In the genomic region with DNA sequence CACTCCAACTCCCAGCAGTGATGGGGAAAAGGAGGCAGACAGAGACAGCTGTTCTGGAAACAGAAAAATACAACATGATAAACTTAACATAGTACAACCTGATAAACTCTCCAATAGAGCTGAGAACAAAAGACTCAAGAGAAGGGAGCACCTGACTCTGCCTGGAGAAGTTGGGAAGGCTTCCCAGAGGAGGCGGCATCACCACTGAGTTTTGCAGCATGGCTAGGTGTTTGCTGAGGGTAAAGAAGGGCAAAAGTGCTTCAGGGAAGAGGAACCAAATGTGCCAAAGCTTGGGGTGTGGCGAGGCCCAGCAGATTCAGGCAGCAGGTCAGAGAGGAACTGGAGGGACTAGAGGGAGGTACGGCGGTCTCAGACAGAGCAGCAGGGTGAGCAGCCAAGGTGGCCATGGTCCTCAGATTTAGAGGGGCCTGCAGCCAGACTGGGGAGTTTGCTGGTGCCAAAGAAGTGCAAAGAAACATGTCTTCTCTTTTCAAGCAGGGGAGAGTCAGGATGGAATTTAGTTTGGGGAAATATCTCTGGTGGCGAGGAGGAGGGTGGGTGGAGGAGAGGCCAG, we compare ENCODE assay signal across 23 cellular contexts.
A peak's percentile ranks its signal among the peaks of the same experiment; 100 is the strongest.
DNase-seq lines count a peak whose midpoint lies in the region; ATAC-seq and TF ChIP-seq lines count a peak whose summit lies in the region.
"Had no signal": no experiment of that assay in that cellular context is flagged by ENCODE, and none has a peak within 500 bp of the region (broad histone marks: within the 10 kb centered on the region; RNA-seq: fewer than 3 reads in every experiment).

No MANE protein-coding gene starts in this region.

- H3K4me2 ChIP-seq in neuronal stem cell (ENCODE audit: insufficient read depth, low read length, poor library complexity, severe bottlenecking): no peak overlapping the region

- H3K9me3 ChIP-seq in esophagus squamous epithelium (no peaks in the 10 kb centered on the region), neuronal stem cell (replicated peaks in 1 of 2; ENCODE audit: control insufficient read depth in 2 of 2, insufficient read depth in 1 of 2, low read depth in 1 of 2, low read length in 2 of 2) (peaks cover 0 to 2% of the 10 kb centered on the region in 2 donors), tibial nerve (no peaks in the 10 kb centered on the region)
- H3K9me3 ChIP-seq: ovary had no signal

- no peaks in the 10 kb centered on the region for H3K27me3 ChIP-seq in esophagus squamous epithelium
- H3K27me3 ChIP-seq in neuronal stem cell (ENCODE audit: control insufficient read depth in 3 of 3, insufficient read depth in 3 of 3, low read depth in 1 of 3, low read length in 3 of 3): no peaks in the 10 kb centered on the region
- no peaks in the 10 kb centered on the region for H3K27me3 ChIP-seq in tibial nerve
- H3K27me3 ChIP-seq: ovary had no signal

- ATAC-seq in GM21390 (IDR thresholded peaks at IDR 0.05; ENCODE audit: unreplicated experiment): no peak
- ATAC-seq in HG03097 (IDR thresholded peaks at IDR 0.05; ENCODE audit: low FRiP score, unreplicated experiment): no peak
- ATAC-seq: activated CD8-positive, alpha-beta memory T cell treated with anti-CD3 and anti-CD28 coated beads, Interleukin-2, amount 10 ng/mL, durations not matched to agents 7 days and 5 days had no signal

- no peak overlapping the region for H3K23ac ChIP-seq in neuronal stem cell (ENCODE audit: low read depth, low read length, poor library complexity)

- H3K36me3 ChIP-seq in esophagus squamous epithelium (peaks cover 0 to 52% (median 0%) of the 10 kb centered on the region in 3 donors), neuronal stem cell (replicated peaks in 1 of 2; ENCODE audit: control insufficient read depth in 2 of 2, insufficient read depth in 2 of 2, low read length in 2 of 2) (peaks cover 2 to 14% of the 10 kb centered on the region in 2 donors), tibial nerve (no peaks in the 10 kb centered on the region)
- H3K36me3 ChIP-seq: ovary had no signal

- no peak overlapping the region for H2BK5ac ChIP-seq in neuronal stem cell (ENCODE audit: low read length)

- no peak overlapping the region for H4K91ac ChIP-seq in neuronal stem cell (ENCODE audit: low read depth, low read length, poor library complexity)

- DNase-seq in SKM-1 treated with dmso at 0.1 percent for 144 hours (lab: John Stamatoyannopoulos, UW; ENCODE audit: unreplicated experiment) (peak; percentile 11), SKM-1 (lab: John Stamatoyannopoulos, UW; ENCODE audit: unreplicated experiment) (no peak), esophagus squamous epithelium (lab: John Stamatoyannopoulos, UW) (no peak), neuronal stem cell (ENCODE audit: low spot score) (no peak), tibial nerve (ENCODE audit: low spot score in 2 of 2) (no peak), NCI-H774 (lab: John Stamatoyannopoulos, UW) (no peak)
- DNase-seq: activated CD4-positive, alpha-beta T cell treated with anti-CD3 and anti-CD28 coated beads, Interleukin-2, amount 10 ng/mL, durations not matched to agents 24 days and 14 days; activated CD8-positive, alpha-beta memory T cell treated with anti-CD3 and anti-CD28 coated beads, Interleukin-2, amount 10 ng/mL, durations not matched to agents 7 days and 5 days; anterior cingulate cortex; DMS53; foreskin melanocyte; GF-D8; HFFc6; Kasumi-1; mammary epithelial cell; NCI-H1092 treated with DMSO at 0.1 percent for 48 hours; NCI-H1930; NCI-H226; NCI-H748 treated with DMSO at 0.1 percent for 48 hours; ovary; SIG-M5 had no signal

- TF ChIP-seq POLR2A in esophagus squamous epithelium (IDR thresholded peaks at IDR 0.05) (no peak), tibial nerve (IDR thresholded peaks at IDR 0.05) (no peak)

- no peak overlapping the region for H2BK15ac ChIP-seq in neuronal stem cell (ENCODE audit: low read length)

- intact Hi-C loops in esophagus squamous epithelium (cut with DNase I): no loop called here

- no peak overlapping the region for H2BK12ac ChIP-seq in neuronal stem cell (ENCODE audit: low read length)

- no peak overlapping the region for H3K9ac ChIP-seq in neuronal stem cell (ENCODE audit: low read depth, low read length, poor library complexity)

- no peak overlapping the region for H2BK120ac ChIP-seq in neuronal stem cell (ENCODE audit: low read depth, low read length)

- no peak overlapping the region for H3K4ac ChIP-seq in neuronal stem cell (ENCODE audit: low read length)

- peak overlapping the region; percentile 13 for H3K18ac ChIP-seq in neuronal stem cell (ENCODE audit: low read length)

- H3K4me3 ChIP-seq in esophagus squamous epithelium (no peak overlapping the region), neuronal stem cell (ENCODE audit: low read length in 2 of 2) (no peak overlapping the region), tibial nerve (no peak overlapping the region)
- H3K4me3 ChIP-seq: ovary had no signal

- WGBS in esophagus squamous epithelium, 2 donors: 91% methylated on average over 5 of the region's 5 CpGs
- no CpG with 5 or more reads among the region's 5 CpGs for WGBS in neuronal stem cell (ENCODE audit: extremely low coverage in 2 of 2, insufficient read length in 2 of 2, insufficient replicate concordance in 1 of 2), 2 donors
- 87 to 90% methylated on average over 5 of the region's 5 CpGs for WGBS in tibial nerve, 2 donors

- H4K8ac ChIP-seq in neuronal stem cell (ENCODE audit: low read depth, low read length): no peak overlapping the region

- H3K27ac ChIP-seq in esophagus squamous epithelium (peak overlapping the region in 3 of 4 donors; percentile 72 to 89 (median 82)), neuronal stem cell (replicated peaks; ENCODE audit: low read length) (no peak overlapping the region), tibial nerve (peak overlapping the region in 3 of 4 donors; percentile 35 to 81 (median 39))

- H2AFZ ChIP-seq in neuronal stem cell (ENCODE audit: low read length): no peak overlapping the region

- TF ChIP-seq EP300 in tibial nerve (IDR thresholded peaks at IDR 0.05): no peak

- no peak overlapping the region for H3K14ac ChIP-seq in neuronal stem cell (ENCODE audit: low read length)

- peaks cover 19 to 75% (median 36%) of the 10 kb centered on the region in 3 donors for H3K4me1 ChIP-seq in esophagus squamous epithelium
- peaks cover 28 to 30% of the 10 kb centered on the region in 2 donors for H3K4me1 ChIP-seq in neuronal stem cell (ENCODE audit: control insufficient read depth in 2 of 2, insufficient read depth in 1 of 2, low read depth in 1 of 2, low read length in 2 of 2)
- peaks cover 0 to 88% (median 32%) of the 10 kb centered on the region in 4 donors for H3K4me1 ChIP-seq in tibial nerve

- H3K79me1 ChIP-seq in neuronal stem cell (ENCODE audit: low read depth, low read length): no peaks in the 10 kb centered on the region

- H2AK5ac ChIP-seq in neuronal stem cell (ENCODE audit: low read depth, low read length): peak overlapping the region; percentile 49

- TF ChIP-seq CTCF in esophagus squamous epithelium (IDR thresholded peaks at IDR 0.05): no peak
- no peak for TF ChIP-seq CTCF in tibial nerve (IDR thresholded peaks at IDR 0.05)
